9 cellular contexts compared by ENCODE assay signal in the genomic region with DNA sequence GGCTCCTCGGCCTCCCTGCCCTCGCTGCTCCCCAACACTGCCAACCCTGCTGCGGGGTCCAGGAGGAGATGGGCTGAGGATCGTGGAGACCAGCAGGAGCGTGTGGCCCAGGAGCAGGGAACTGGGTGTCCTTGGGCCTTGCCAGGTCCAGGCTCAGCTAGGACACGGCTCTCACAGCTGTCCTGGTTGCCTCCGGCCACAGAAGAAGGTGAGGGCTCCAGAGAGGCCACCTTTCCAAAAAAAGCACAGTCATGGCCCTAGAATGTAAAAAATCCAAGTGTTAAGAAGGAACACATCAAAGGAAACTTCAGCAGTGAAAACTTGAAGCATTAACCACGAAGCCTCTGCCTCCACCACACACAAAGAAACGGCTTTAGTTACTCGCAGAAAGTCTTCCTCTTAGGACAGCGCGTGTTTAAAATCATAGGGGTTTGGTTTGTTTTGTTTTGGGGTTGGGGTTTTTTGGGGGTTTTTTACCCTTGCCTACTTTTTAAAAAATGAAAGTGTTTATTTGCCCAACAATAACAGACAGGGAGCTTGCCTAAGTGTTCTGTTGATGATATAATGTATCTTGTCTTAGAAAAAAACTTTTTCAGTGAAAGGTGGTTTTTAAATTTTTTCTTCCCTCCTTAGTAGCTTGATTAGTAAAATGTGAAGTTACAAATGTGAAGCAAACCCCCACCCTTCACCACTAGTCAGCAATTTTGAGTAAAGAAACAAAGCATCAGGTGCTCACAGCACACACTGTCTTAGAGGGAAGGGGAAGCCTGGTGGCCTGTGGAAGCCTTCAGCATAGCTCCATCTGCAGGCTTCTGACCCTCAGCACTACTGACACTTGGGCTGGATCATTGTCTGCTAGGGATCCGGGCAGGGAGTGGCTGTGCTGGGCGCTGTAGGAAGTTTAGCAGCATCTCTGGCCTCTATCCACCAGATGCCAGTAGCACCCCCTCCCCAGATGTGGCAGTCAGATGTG. TPM values are rescaled to one million over a fixed set of nuclear protein-coding genes. Genes with fewer than 3 reads are reported as not detected.
A peak's percentile ranks its signal among the peaks of the same experiment; 100 is the strongest.
DNase-seq lines count a peak whose midpoint lies in the region; ATAC-seq and TF ChIP-seq lines count a peak whose summit lies in the region.
"Had no signal": no experiment of that assay in that cellular context is flagged by ENCODE, and none has a peak within 500 bp of the region (broad histone marks: within the 10 kb centered on the region; RNA-seq: fewer than 3 reads in every experiment).

No MANE protein-coding gene starts in this region.

- no peak overlapping the region for H3K4me3 Mint-ChIP-seq in activated CD4-positive, alpha-beta T cell treated with anti-CD3 and anti-CD28 coated beads for 36 hours
- H3K4me3 Mint-ChIP-seq in nephron progenitor cell, result no peak overlapping the region

- ATAC-seq in activated CD4-positive, alpha-beta T cell treated with anti-CD3 and anti-CD28 coated beads for 36 hours, result peak; percentile 92
- ATAC-seq in HG02885 (IDR thresholded peaks at IDR 0.05; ENCODE audit: poor library complexity, unreplicated experiment), result peak; percentile 75

- H3K27me3 Mint-ChIP-seq in activated CD4-positive, alpha-beta T cell treated with anti-CD3 and anti-CD28 coated beads for 36 hours, result no peaks in the 10 kb centered on the region
- H3K27me3 Mint-ChIP-seq in nephron progenitor cell (ENCODE audit: low read depth, poor library complexity), result peaks cover 5% of the 10 kb centered on the region

- no peak overlapping the region for H3K4me3 ChIP-seq in choroid plexus epithelial cell (ENCODE audit: low read depth, low read length)
- H3K4me3 ChIP-seq: thoracic aorta had no signal

- peak overlapping the region; percentile 77 for H3K27ac Mint-ChIP-seq in activated CD4-positive, alpha-beta T cell treated with anti-CD3 and anti-CD28 coated beads for 36 hours
- H3K27ac Mint-ChIP-seq in nephron progenitor cell, result peak overlapping the region; percentile 44

- no peaks in the 10 kb centered on the region for H3K9me3 Mint-ChIP-seq in activated CD4-positive, alpha-beta T cell treated with anti-CD3 and anti-CD28 coated beads for 36 hours (ENCODE audit: low read depth)
- no peaks in the 10 kb centered on the region for H3K9me3 Mint-ChIP-seq in nephron progenitor cell

- peak; percentile 77 for DNase-seq in activated CD4-positive, alpha-beta T cell treated with anti-CD3 and anti-CD28 coated beads for 36 hours
- no peak for DNase-seq in activated CD4-positive, alpha-beta T cell treated with anti-CD3 and anti-CD28 coated beads for 1 hour
- DNase-seq in RPMI8226, result peak; percentile 39
- peak; percentile 85 for DNase-seq in choroid plexus epithelial cell (ENCODE audit: low read depth)
- no peak for DNase-seq in nephron progenitor cell
- DNase-seq in GF-D8 (lab: John Stamatoyannopoulos, UW), result no peak
- no peak for DNase-seq in ureter (ENCODE audit: low spot score)

- TF ChIP-seq CTCF in choroid plexus epithelial cell (conservative IDR thresholded peaks at IDR 0.05; ENCODE audit: low read depth, low read length), result peak; percentile 80
- no peak for TF ChIP-seq CTCF in nephron progenitor cell (IDR thresholded peaks at IDR 0.05)

- CTCF ChIA-PET in activated CD4-positive, alpha-beta T cell treated with anti-CD3 and anti-CD28 coated beads for 36 hours (lab: Charles Lee), result interaction anchor here (0.7 to 3.7 kb wide), 18 partner anchors 9 to 382 kb away, joined by 3 to 19 read pairs (median 5); partner anchors contain the start of gene PTPN1

- peaks cover 82% of the 10 kb centered on the region for H3K4me1 Mint-ChIP-seq in activated CD4-positive, alpha-beta T cell treated with anti-CD3 and anti-CD28 coated beads for 36 hours
- H3K4me1 Mint-ChIP-seq in nephron progenitor cell, result peaks cover 12% of the 10 kb centered on the region

- intact Hi-C loops in activated CD4-positive, alpha-beta T cell treated with anti-CD3 and anti-CD28 coated beads for 36 hours (cut with DNase I, micrococcal nuclease), result loop anchor here (1.0 to 10.0 kb wide), 8 partner anchors 9 to 765 kb away; partner anchors contain the start of gene PTPN1 (in 2 of the 2)

- POLR2A ChIA-PET in activated CD4-positive, alpha-beta T cell treated with anti-CD3 and anti-CD28 coated beads for 36 hours (lab: Charles Lee), result interaction anchor here (1.1 to 1.4 kb wide), 2 partner anchors 9 to 32 kb away, joined by 4 to 9 read pairs; no protein-coding TSS in a partner anchor

- peaks cover 78% of the 10 kb centered on the region for H3K36me3 Mint-ChIP-seq in activated CD4-positive, alpha-beta T cell treated with anti-CD3 and anti-CD28 coated beads for 36 hours (ENCODE audit: low read depth)
- H3K36me3 Mint-ChIP-seq in nephron progenitor cell (ENCODE audit: low read depth), result peaks cover 68% of the 10 kb centered on the region

RNA-seq across cellular contexts. Expression of gene PTPN1, which starts 60.0 kb away (rescaled TPM):
- total RNA-seq in activated CD4-positive, alpha-beta T cell treated with anti-CD3 and anti-CD28 coated beads for 36 hours, result 10 to 100 TPM; 79.0 to 92.8 TPM
- 33.6 TPM for total RNA-seq in ureter

Comparison
In these comparisons a context has a peak if more than half of its experiments do, and no peak if none do; other contexts are left out.
1. DNase-seq: peak in activated CD4-positive, alpha-beta T cell treated with anti-CD3 and anti-CD28 coated beads for 36 hours (single experiment), RPMI8226 (single experiment) and choroid plexus epithelial cell (single experiment); none in activated CD4-positive, alpha-beta T cell treated with anti-CD3 and anti-CD28 coated beads for 1 hour (single experiment), nephron progenitor cell (single experiment), GF-D8 (single experiment) and ureter (single experiment).